23 cellular contexts compared by ENCODE assay signal in the genomic region with DNA sequence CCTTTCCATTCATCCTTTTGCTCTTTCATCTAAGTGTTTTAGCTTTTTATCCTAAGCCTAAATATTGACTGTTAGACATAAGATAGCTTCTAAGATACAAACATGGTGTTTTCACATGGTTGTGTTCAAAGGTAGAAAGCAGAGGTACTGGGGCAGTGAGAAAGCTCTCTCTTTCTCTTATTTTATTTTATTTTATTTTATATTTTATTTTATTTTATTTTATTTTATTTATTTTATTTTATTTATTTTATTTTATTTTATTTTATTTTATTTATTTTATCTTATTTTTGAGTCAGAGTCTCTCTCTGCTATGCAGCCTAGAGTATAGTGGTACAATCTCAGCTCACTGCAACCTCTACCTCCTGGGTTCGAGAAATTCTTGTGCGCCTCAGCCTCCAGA.
DNase-seq lines count a peak whose midpoint lies in the region; ATAC-seq and TF ChIP-seq lines count a peak whose summit lies in the region.
"Had no signal": no experiment of that assay in that cellular context is flagged by ENCODE, and none has a peak within 500 bp of the region (broad histone marks: within the 10 kb centered on the region; RNA-seq: fewer than 3 reads in every experiment).

No MANE protein-coding gene starts in this region.

- peaks cover 61% of the 10 kb centered on the region for H3K9me3 Mint-ChIP-seq in WTC11

- H3K4me1 Mint-ChIP-seq in WTC11: no peaks in the 10 kb centered on the region
- H3K4me1 Mint-ChIP-seq: B cell; CD14-positive monocyte; CD4-positive, alpha-beta memory T cell; CD8-positive, alpha-beta memory T cell had no signal

- POLR2A ChIA-PET in WTC11 (lab: Charles Lee): no interaction called here

- no peak overlapping the region for H3K27ac Mint-ChIP-seq in WTC11
- H3K27ac Mint-ChIP-seq: B cell; CD14-positive monocyte; CD4-positive, alpha-beta memory T cell; CD4-positive, alpha-beta T cell; CD4-positive, CD25-positive, alpha-beta regulatory T cell; CD8-positive, alpha-beta memory T cell; CD8-positive, alpha-beta T cell had no signal

- ATAC-seq in WTC11: no peak
- no peak for ATAC-seq in omental fat pad (ENCODE audit: low FRiP score)
- ATAC-seq: CD8-positive, alpha-beta T cell had no signal

- CTCF ChIA-PET in WTC11 (lab: Charles Lee): interaction anchor here (0.6 to 1.8 kb wide), 2 partner anchors 289 to 1533 kb away, joined by 4 to 8 read pairs; no protein-coding TSS in a partner anchor

- no peaks in the 10 kb centered on the region for H3K27me3 Mint-ChIP-seq in WTC11 (ENCODE audit: low read depth)
- H3K27me3 Mint-ChIP-seq: B cell; CD4-positive, alpha-beta memory T cell; CD4-positive, alpha-beta T cell; CD4-positive, CD25-positive, alpha-beta regulatory T cell had no signal

- DNase-seq in WTC11 (ENCODE audit: low spot score): no peak
- DNase-seq in omental fat pad (ENCODE audit: low spot score): no peak
- DNase-seq: 8988T; ACHN; AML-193; BE2C; C1 segment of cervical spinal cord; Caco-2; Calu3; CD4-positive, alpha-beta memory T cell; CD4-positive, alpha-beta T cell; CD4-positive, CD25-positive, alpha-beta regulatory T cell; CD8-positive, alpha-beta memory T cell; CD8-positive, alpha-beta T cell; COR-L47; DMS 273 treated with DMSO at 0.1 percent for 48 hours; DMS153; DMS79; DMS79 treated with DMSO at 0.1 percent for 48 hours; DND-41; EL had no signal

- peaks cover 53% of the 10 kb centered on the region for H3K36me3 Mint-ChIP-seq in WTC11
- H3K36me3 Mint-ChIP-seq: CD14-positive monocyte; CD4-positive, alpha-beta memory T cell had no signal

- H3K4me3 Mint-ChIP-seq in WTC11: no peak overlapping the region
- H3K4me3 Mint-ChIP-seq: B cell; CD14-positive monocyte; CD4-positive, alpha-beta memory T cell; CD4-positive, alpha-beta T cell; CD4-positive, CD25-positive, alpha-beta regulatory T cell; CD8-positive, alpha-beta memory T cell; CD8-positive, alpha-beta T cell had no signal

- no peak for TF ChIP-seq CTCF in WTC11 (IDR thresholded peaks at IDR 0.05)
- TF ChIP-seq CTCF in omental fat pad (IDR thresholded peaks at IDR 0.05): no peak

TF ChIP-seq in WTC11, 78 proteins besides CTCF, POLR2A, EP300 and RAD21:
- peak; percentile 99 for TF ChIP-seq HMGA2 (CRISPR knock-in tag; IDR thresholded peaks at IDR 0.05)
- TF ChIP-seq E2F5 (CRISPR knock-in tag; IDR thresholded peaks at IDR 0.05): no peak
